ENCODE assay signal across 14 cellular contexts in the genomic region with DNA sequence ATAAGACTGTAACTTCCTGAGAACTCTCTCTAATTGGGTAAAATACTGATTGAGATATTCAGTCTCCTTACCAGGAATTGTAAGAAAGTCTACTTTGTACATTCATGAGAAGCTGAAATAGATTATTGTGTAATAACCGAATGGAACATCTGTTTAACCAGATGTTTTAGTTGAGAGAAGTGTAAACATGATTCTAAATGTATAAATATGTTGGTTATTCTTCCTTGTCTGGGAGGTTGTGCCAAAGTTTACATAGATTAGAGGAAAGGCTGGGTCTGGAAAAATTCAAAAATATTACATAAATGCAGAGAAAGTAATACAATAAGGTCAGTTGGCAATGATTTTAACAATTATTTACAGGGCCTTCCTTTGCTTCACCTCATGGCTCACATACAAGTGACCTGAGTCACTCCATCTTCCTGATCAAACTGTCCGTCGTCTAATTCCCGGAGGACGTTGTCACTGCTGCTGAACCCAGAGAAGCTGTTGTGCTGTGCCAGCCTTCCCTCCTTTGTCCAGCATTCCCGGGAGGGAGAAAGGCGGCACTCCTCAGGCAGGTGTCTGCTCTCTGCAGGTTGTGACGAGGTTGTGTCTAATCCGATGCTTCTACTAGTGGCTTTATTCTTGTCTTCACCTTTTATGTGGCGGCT. TPM values are rescaled to one million over a fixed set of nuclear protein-coding genes. Genes with fewer than 3 reads are reported as not detected.
DNase-seq lines count a peak whose midpoint lies in the region; ATAC-seq and TF ChIP-seq lines count a peak whose summit lies in the region.
"Had no signal": no experiment of that assay in that cellular context is flagged by ENCODE, and none has a peak within 500 bp of the region (broad histone marks: within the 10 kb centered on the region; RNA-seq: fewer than 3 reads in every experiment).

No MANE protein-coding gene starts in this region.

- peaks cover 22% of the 10 kb centered on the region for H3K4me1 Mint-ChIP-seq in chondrocyte (ENCODE audit: low read depth)

- no peak overlapping the region for H3K4me3 ChIP-seq in HFF-Myc (replicated peaks; ENCODE audit: low read depth, low read length)
- H3K4me3 ChIP-seq: upper lobe of right lung had no signal

- peaks cover 7% of the 10 kb centered on the region for H3K9me3 Mint-ChIP-seq in chondrocyte (ENCODE audit: low read depth)

- no peak for TF ChIP-seq CTCF in HFF-Myc (IDR thresholded peaks at IDR 0.05; ENCODE audit: low read depth, low read length, missing control alignments)
- no peak for TF ChIP-seq CTCF in chondrocyte (IDR thresholded peaks at IDR 0.05)

- H3K36me3 Mint-ChIP-seq in chondrocyte (ENCODE audit: low read depth), result peaks cover 25% of the 10 kb centered on the region

- DNase-seq in AG08396 (ENCODE audit: low spot score) (peak; percentile 44), HFF-Myc (ENCODE audit: extremely low read depth, low read depth) (peak; percentile 10), chondrocyte (ENCODE audit: low spot score) (no peak), islet precursor cell (peak; percentile 79), hippocampal formation (lab: John Stamatoyannopoulos, UW) (no peak), DMS79 (lab: John Stamatoyannopoulos, UW) (no peak)
- DNase-seq in stimulated activated CD4-positive, alpha-beta T cell treated with anti-CD3 and anti-CD28 coated beads, Interleukin-4, amount 100 ng/mL, for 24 hours, result no peak
- DNase-seq: activated CD4-positive, alpha-beta T cell treated with anti-CD3 and anti-CD28 coated beads, Interleukin-2, amount 50 U/mL, for 1 hour; activated naive CD4-positive, alpha-beta T cell treated with Interleukin-2 at 50 U/mL for 16 hours; NCI-H774; small intestine; upper lobe of right lung had no signal

- ATAC-seq in HG03135 (IDR thresholded peaks at IDR 0.05; ENCODE audit: unreplicated experiment), result no peak
- ATAC-seq: upper lobe of right lung had no signal

- peak overlapping the region; percentile 25 for H3K27ac Mint-ChIP-seq in chondrocyte (ENCODE audit: unreplicated experiment)
- H3K27ac Mint-ChIP-seq: dendritic cell treated with granulocyte-macrophage colony-stimulating factor and Interleukin-4, amounts not matched to agents 40 ng/mL and 50 ng/mL, for 4 days had no signal

- no peak overlapping the region for H3K4me3 Mint-ChIP-seq in chondrocyte (ENCODE audit: unreplicated experiment)
- H3K4me3 Mint-ChIP-seq: dendritic cell treated with granulocyte-macrophage colony-stimulating factor and Interleukin-4, amounts not matched to agents 40 ng/mL and 50 ng/mL, for 4 days had no signal

- H3K27me3 Mint-ChIP-seq in chondrocyte (ENCODE audit: low read depth), result no peaks in the 10 kb centered on the region
- H3K27me3 Mint-ChIP-seq: dendritic cell treated with granulocyte-macrophage colony-stimulating factor and Interleukin-4, amounts not matched to agents 40 ng/mL and 50 ng/mL, for 4 days had no signal

RNA-seq across cellular contexts. Expression of a gene that starts 55.9 kb away (rescaled TPM):
- 30.8 to 32.8 TPM (median 32.3 TPM) in 3 replicates for total RNA-seq in chondrocyte

Comparison
In these comparisons a context has a peak if more than half of its experiments do, and no peak if none do; other contexts are left out.
1. DNase-seq: peak in AG08396 (single experiment), HFF-Myc (single experiment) and islet precursor cell (single experiment); none in chondrocyte (single experiment), hippocampal formation (0 of 2), DMS79 (single experiment) and stimulated activated CD4-positive, alpha-beta T cell treated with anti-CD3 and anti-CD28 coated beads, Interleukin-4, amount 100 ng/mL, for 24 hours (single experiment).